1 cellular context compared by ENCODE assay signal in genomic region chr12:57751788-57752667, GRCh38.
TF ChIP-seq lines count a peak whose summit lies in the region.

CDK4 (minus strand) TSS chr12:57752310; CDS start chr12:57751717, 593 bp downstream.

TF ChIP-seq in HepG2, 621 proteins besides CTCF, POLR2A, EP300 and RAD21 (continued from another document and continues in another):
- no peak for TF ChIP-seq NFE2L2 (IDR thresholded peaks at IDR 0.05; ENCODE audit: low read length)
- no peak for TF ChIP-seq ZNF260 (CRISPR knock-in tag; IDR thresholded peaks at IDR 0.05; ENCODE audit: borderline replicate concordance, low read depth)
- peak; percentile 86 for TF ChIP-seq HNRNPK (IDR thresholded peaks at IDR 0.05; ENCODE audit: low read depth, low read length, poor library complexity, severe bottlenecking)
- peak; percentile 92; the same call in 1 of the 2 replicates for TF ChIP-seq ZNF766 (CRISPR knock-in tag; IDR thresholded peaks at IDR 0.05; ENCODE audit: borderline replicate concordance)
- peak; percentile 96; the same call in 1 of the 2 replicates for TF ChIP-seq ZNF580 (CRISPR knock-in tag; IDR thresholded peaks at IDR 0.05; ENCODE audit: borderline replicate concordance, low read depth)
- peak; percentile 93 for TF ChIP-seq ZHX1 (CRISPR knock-in tag; IDR thresholded peaks at IDR 0.05; ENCODE audit: low read depth)
- TF ChIP-seq ZNF367 (CRISPR knock-in tag; IDR thresholded peaks at IDR 0.05; ENCODE audit: borderline replicate concordance) = peak; percentile 82; the same call in 1 of the 2 replicates
- no peak for TF ChIP-seq HOMEZ (CRISPR knock-in tag; IDR thresholded peaks at IDR 0.05; ENCODE audit: low read depth)
- no peak for TF ChIP-seq ISX (CRISPR knock-in tag; conservative IDR thresholded peaks at IDR 0.05)
- no peak for TF ChIP-seq HOXA7 (CRISPR knock-in tag; IDR thresholded peaks at IDR 0.05)
- TF ChIP-seq FOXP1 (IDR thresholded peaks at IDR 0.05) = no peak
- peak; percentile 37; the same call in 1 of the 2 replicates for TF ChIP-seq FOXP1 (CRISPR knock-in tag; IDR thresholded peaks at IDR 0.05)
- TF ChIP-seq MEIS1 (CRISPR knock-in tag; IDR thresholded peaks at IDR 0.05; ENCODE audit: borderline replicate concordance) = peak; percentile 74; the same call in 1 of the 2 replicates
- peak; percentile 81; the same call in 1 of the 2 replicates for TF ChIP-seq KDM5A (IDR thresholded peaks at IDR 0.05; ENCODE audit: borderline replicate concordance, low read length)
- no peak for TF ChIP-seq ZNF572 (CRISPR knock-in tag; IDR thresholded peaks at IDR 0.05)
- no peak for TF ChIP-seq ZNF720 (CRISPR knock-in tag; IDR thresholded peaks at IDR 0.05)
- TF ChIP-seq RXRB (CRISPR knock-in tag; IDR thresholded peaks at IDR 0.05; ENCODE audit: borderline replicate concordance) = peak; percentile 81
- TF ChIP-seq ZNF770 (CRISPR knock-in tag; IDR thresholded peaks at IDR 0.05) = peak; percentile 43
- TF ChIP-seq POLR2AphosphoS2 (IDR thresholded peaks at IDR 0.05; ENCODE audit: low read depth, low read length) = no peak; the same call in 1 of the 2 replicates
- TF ChIP-seq ZBTB39 (CRISPR knock-in tag; IDR thresholded peaks at IDR 0.05) = peak; percentile 54; the same call in 1 of the 2 replicates
- peak; percentile 92 for TF ChIP-seq THAP7 (CRISPR knock-in tag; IDR thresholded peaks at IDR 0.05)
- TF ChIP-seq TRIM24 (CRISPR knock-in tag; IDR thresholded peaks at IDR 0.05) = no peak
- TF ChIP-seq ZNF768 (CRISPR knock-in tag; IDR thresholded peaks at IDR 0.05) = peak; percentile 50
- TF ChIP-seq NCOA1 (CRISPR knock-in tag; IDR thresholded peaks at IDR 0.05) = peak; percentile 51; the same call in 1 of the 2 replicates
- TF ChIP-seq ADNP (CRISPR knock-in tag; IDR thresholded peaks at IDR 0.05) = no peak
- TF ChIP-seq ZNF10 (CRISPR knock-in tag; IDR thresholded peaks at IDR 0.05; ENCODE audit: borderline replicate concordance, low read depth) = no peak
- peak; percentile 98 for TF ChIP-seq HDAC1 (CRISPR knock-in tag; IDR thresholded peaks at IDR 0.05)
- no peak for TF ChIP-seq ZNF20 (CRISPR knock-in tag; IDR thresholded peaks at IDR 0.05)
- TF ChIP-seq ZNF761 (CRISPR knock-in tag; conservative IDR thresholded peaks at IDR 0.05) = peak; percentile 85
- TF ChIP-seq CHD4 (IDR thresholded peaks at IDR 0.05; ENCODE audit: borderline replicate concordance, low read length) = no peak
- TF ChIP-seq GRHL1 (CRISPR knock-in tag; conservative IDR thresholded peaks at IDR 0.05) = no peak
- TF ChIP-seq ZUFSP (CRISPR knock-in tag; IDR thresholded peaks at IDR 0.05; ENCODE audit: borderline replicate concordance) = no peak
- peak; percentile 96 for TF ChIP-seq TBX2 (CRISPR knock-in tag; IDR thresholded peaks at IDR 0.05; ENCODE audit: borderline replicate concordance)
- TF ChIP-seq XBP1 (CRISPR knock-in tag; IDR thresholded peaks at IDR 0.05) = 0 out of 2 replicates have a peak, but pooled peaks have one; percentile 17
- TF ChIP-seq CSRNP1 (CRISPR knock-in tag; IDR thresholded peaks at IDR 0.05) = peak; percentile 94
- TF ChIP-seq, protein P1, sequence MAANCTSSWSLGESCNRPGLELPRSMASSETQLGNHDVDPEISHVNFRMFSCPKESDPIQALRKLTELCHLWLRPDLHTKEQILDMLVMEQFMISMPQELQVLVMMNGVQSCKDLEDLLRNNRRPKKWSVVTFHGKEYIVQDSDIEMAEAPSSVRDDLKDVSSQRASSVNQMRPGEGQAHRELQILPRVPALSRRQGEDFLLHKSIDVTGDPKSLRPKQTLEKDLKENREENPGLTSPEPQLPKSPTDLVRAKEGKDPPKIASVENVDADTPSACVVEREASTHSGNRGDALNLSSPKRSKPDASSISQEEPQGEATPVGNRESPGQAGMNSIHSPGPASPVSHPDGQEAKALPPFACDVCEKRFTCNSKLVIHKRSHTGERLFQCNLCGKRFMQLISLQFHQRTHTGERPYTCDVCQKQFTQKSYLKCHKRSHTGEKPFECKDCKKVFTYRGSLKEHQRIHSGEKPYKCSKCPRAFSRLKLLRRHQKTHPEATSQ (CRISPR knock-in tag; IDR thresholded peaks at IDR 0.05; ENCODE audit: borderline replicate concordance) = peak; percentile 58; the same call in 1 of the 2 replicates
- TF ChIP-seq, protein P2, sequence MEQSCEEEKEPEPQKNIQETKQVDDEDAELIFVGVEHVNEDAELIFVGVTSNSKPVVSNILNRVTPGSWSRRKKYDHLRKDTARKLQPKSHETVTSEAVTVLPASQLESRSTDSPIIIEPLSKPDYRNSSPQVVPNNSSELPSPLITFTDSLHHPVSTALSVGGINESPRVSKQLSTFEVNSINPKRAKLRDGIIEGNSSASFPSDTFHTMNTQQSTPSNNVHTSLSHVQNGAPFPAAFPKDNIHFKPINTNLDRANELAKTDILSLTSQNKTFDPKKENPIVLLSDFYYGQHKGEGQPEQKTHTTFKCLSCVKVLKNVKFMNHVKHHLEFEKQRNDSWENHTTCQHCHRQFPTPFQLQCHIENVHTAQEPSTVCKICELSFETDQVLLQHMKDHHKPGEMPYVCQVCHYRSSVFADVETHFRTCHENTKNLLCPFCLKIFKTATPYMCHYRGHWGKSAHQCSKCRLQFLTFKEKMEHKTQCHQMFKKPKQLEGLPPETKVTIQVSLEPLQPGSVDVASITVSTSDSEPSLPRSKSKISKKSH (CRISPR knock-in tag; IDR thresholded peaks at IDR 0.05; ENCODE audit: borderline replicate concordance) = peak; percentile 13; the same call in 1 of the 2 replicates
- TF ChIP-seq ZNF317 (CRISPR knock-in tag; IDR thresholded peaks at IDR 0.05) = peak; percentile 91
- peak; percentile 53 for TF ChIP-seq ZBTB26 (CRISPR knock-in tag; IDR thresholded peaks at IDR 0.05; ENCODE audit: borderline replicate concordance)
- TF ChIP-seq ZNF160 (CRISPR knock-in tag; IDR thresholded peaks at IDR 0.05) = peak; percentile 9; the same call in 1 of the 2 replicates
- TF ChIP-seq KDM4B (CRISPR knock-in tag; IDR thresholded peaks at IDR 0.05) = peak; percentile 89; the same call in 1 of the 2 replicates
